16 cellular contexts compared by ENCODE assay signal in genomic region chr2:156512451-156512850, GRCh38.
DNase-seq lines count a peak whose midpoint lies in the region; ATAC-seq and TF ChIP-seq lines count a peak whose summit lies in the region.
"Had no signal": no experiment of that assay in that cellular context is flagged by ENCODE, and none has a peak within 500 bp of the region (broad histone marks: within the 10 kb centered on the region; RNA-seq: fewer than 3 reads in every experiment).

No MANE protein-coding gene starts in this region.

- H3K27ac ChIP-seq in AG04450 (ENCODE audit: low read depth, low read length), result no peak overlapping the region
- no peak overlapping the region for H3K27ac ChIP-seq in OCI-LY3 (ENCODE audit: low read length)
- H3K27ac ChIP-seq: left ventricle myocardium inferior, ovary, thyroid gland had no signal

- H3K9me3 ChIP-seq in AG04450 (ENCODE audit: control insufficient read depth, insufficient read depth, low read length), result no peaks in the 10 kb centered on the region
- H3K9me3 ChIP-seq in OCI-LY3 (ENCODE audit: insufficient read depth, low read length), result no peaks in the 10 kb centered on the region
- H3K9me3 ChIP-seq: left ventricle myocardium inferior, ovary, thyroid gland had no signal

- DNase-seq in AG04450 (ENCODE audit: low read depth, low spot score) (peak; percentile 20), NCI-H446 treated with DMSO at 0.1 percent for 48 hours (lab: John Stamatoyannopoulos, UW) (no peak), hypothalamus (lab: John Stamatoyannopoulos, UW) (no peak), SKM-1 treated with dmso at 0.1 percent for 144 hours (lab: John Stamatoyannopoulos, UW; ENCODE audit: unreplicated experiment) (no peak)
- DNase-seq: activated T-cell treated with anti-CD3 and anti-CD28 coated beads, Interleukin-2, amount 50 U/mL, for 1 hour; C1 segment of cervical spinal cord; DMS153; left ventricle myocardium inferior; NCI-H1436; ovary; stimulated activated CD4-positive, alpha-beta T cell treated with anti-CD3 and anti-CD28 coated beads, Interleukin-4, amount 100 ng/mL, for 4 hours; thyroid gland had no signal

- H4K20me1 ChIP-seq in OCI-LY3 (ENCODE audit: insufficient read depth, low read length), result 0 out of 2 replicates have a peak, but pooled peaks cover 4% of the 10 kb centered on the region

- TF ChIP-seq CTCF in AG04450 (IDR thresholded peaks at IDR 0.05; ENCODE audit: low read depth, low read length), result no peak
- no peak for TF ChIP-seq CTCF in OCI-LY3 (IDR thresholded peaks at IDR 0.05; ENCODE audit: low read depth, low read length)

- H2AFZ ChIP-seq in OCI-LY3 (ENCODE audit: low read depth, low read length), result no peak overlapping the region

- CTCF ChIA-PET in AG04450 (lab: Charles Lee), result interaction anchor here (0.9 kb wide), 1 partner anchor 681 kb away, joined by 3 read pairs; no protein-coding TSS in a partner anchor

- peak; percentile 21 for ATAC-seq in GM19324 (IDR thresholded peaks at IDR 0.05; ENCODE audit: low FRiP score, unreplicated experiment)
- ATAC-seq in HG02973 (IDR thresholded peaks at IDR 0.05; ENCODE audit: unreplicated experiment), result peak; percentile 48
- no peak for ATAC-seq in HG03108 (IDR thresholded peaks at IDR 0.05; ENCODE audit: unreplicated experiment)

- POLR2A ChIA-PET in AG04450 (lab: Yijun Ruan, JAX), result no interaction called here

- H3K4me3 ChIP-seq in AG04450 (ENCODE audit: low read depth, low read length), result no peak overlapping the region
- no peak overlapping the region for H3K4me3 ChIP-seq in OCI-LY3 (ENCODE audit: low read length)
- H3K4me3 ChIP-seq: left ventricle myocardium inferior, ovary, thyroid gland had no signal

- H3K4me1 ChIP-seq in OCI-LY3 (ENCODE audit: low read length), result peaks cover 25% of the 10 kb centered on the region

- no peaks in the 10 kb centered on the region for H3K79me2 ChIP-seq in OCI-LY3 (ENCODE audit: low read length)

- peaks cover 2% of the 10 kb centered on the region for H3K36me3 ChIP-seq in OCI-LY3 (replicated peaks; ENCODE audit: low read depth, low read length)
- H3K36me3 ChIP-seq: ovary, thyroid gland had no signal

- peak overlapping the region; percentile 35 for H3K4me2 ChIP-seq in OCI-LY3 (ENCODE audit: low read length)

- H3K27me3 ChIP-seq in AG04450 (ENCODE audit: control insufficient read depth, insufficient read depth, low read length) (no peaks in the 10 kb centered on the region), OCI-LY3 (ENCODE audit: low read depth, low read length) (no peaks in the 10 kb centered on the region)
- H3K27me3 ChIP-seq: ovary, thyroid gland had no signal

- H3K9ac ChIP-seq in OCI-LY3 (ENCODE audit: low read length), result no peak overlapping the region
